ENCODE assay signal across 18 cellular contexts in the genomic region with DNA sequence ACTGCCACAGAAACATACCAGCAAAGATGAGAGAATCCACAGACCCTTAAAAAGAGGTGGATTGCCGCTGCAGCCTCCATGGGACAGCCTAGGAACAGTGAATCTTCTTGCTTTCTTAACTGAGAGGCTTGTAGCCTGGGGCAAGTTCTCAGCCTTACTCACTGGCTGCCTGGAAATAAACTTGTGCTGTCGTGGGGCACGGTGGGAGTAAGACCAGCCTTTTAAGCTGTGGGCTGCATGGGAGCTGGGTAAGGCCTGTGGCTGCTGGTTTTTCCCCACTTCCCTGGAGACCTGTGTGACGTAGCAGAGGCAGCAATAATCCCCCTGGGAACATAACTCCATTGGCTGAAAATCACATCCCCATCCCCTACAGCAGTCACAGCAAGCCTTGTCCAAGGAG. TPM values are rescaled to one million over a fixed set of nuclear protein-coding genes. Genes with fewer than 3 reads are reported as not detected.
DNase-seq lines count a peak whose midpoint lies in the region; ATAC-seq and TF ChIP-seq lines count a peak whose summit lies in the region.
"Had no signal": no experiment of that assay in that cellular context is flagged by ENCODE, and none has a peak within 500 bp of the region (broad histone marks: within the 10 kb centered on the region; RNA-seq: fewer than 3 reads in every experiment).

No MANE protein-coding gene starts in this region.

- H4K20me1 ChIP-seq in BLaER1 = no peaks in the 10 kb centered on the region

- H3K9ac ChIP-seq in BLaER1 = no peak overlapping the region
- H3K9ac ChIP-seq: KMS-11, SK-N-SH had no signal

- peaks cover 20% of the 10 kb centered on the region for H3K9me3 ChIP-seq in BLaER1
- H3K9me3 ChIP-seq: SK-N-SH had no signal

- TF ChIP-seq CTCF in GM12865 (IDR thresholded peaks at IDR 0.05; ENCODE audit: insufficient read depth, low read depth, low read length, missing control alignments) = no peak

- H3K27me3 Mint-ChIP-seq in immature natural killer cell (ENCODE audit: low read depth in 3 of 3) = peaks cover 0 to 4% (median 3%) of the 10 kb centered on the region in 3 donors
- H3K27me3 Mint-ChIP-seq: CD4-positive, CD25-positive, alpha-beta regulatory T cell had no signal

- H3K27ac Mint-ChIP-seq in immature natural killer cell = peak overlapping the region; percentile 17 to 96 (median 92)
- H3K27ac Mint-ChIP-seq: HFFc6; T-helper 1 cell treated with Interleukin-12 subunit alpha and Interleukin-12 subunit beta and Interleukin-4 antibody, amounts not matched to agents 30 μg/mL and 1 μg/mL, for 36 hours had no signal

- peaks cover 14% of the 10 kb centered on the region for H3K4me1 ChIP-seq in BLaER1

- H3K4me1 Mint-ChIP-seq in immature natural killer cell = peaks cover 76 to 86% of the 10 kb centered on the region in 2 donors

- peaks cover 24 to 40% (median 28%) of the 10 kb centered on the region in 3 donors for H3K36me3 Mint-ChIP-seq in immature natural killer cell

- H3K27ac ChIP-seq in BLaER1 = no peak overlapping the region
- H3K27ac ChIP-seq: KMS-11 had no signal

- ATAC-seq in SK-N-SH treated with all-trans-retinoic acid at 6 μM for 48 hours (no peak), HG03280 (IDR thresholded peaks at IDR 0.05; ENCODE audit: unreplicated experiment) (no peak)

- DNase-seq in GM12865 (ENCODE audit: low read depth) (peak; percentile 53), SK-N-DZ (ENCODE audit: low spot score) (peak; percentile 11), immature natural killer cell (no peak), DMS 273 treated with DMSO at 0.1 percent for 48 hours (lab: John Stamatoyannopoulos, UW) (no peak), NCI-H146 (lab: John Stamatoyannopoulos, UW) (no peak)
- DNase-seq: CD4-positive, CD25-positive, alpha-beta regulatory T cell; DMS79 treated with DMSO at 0.1 percent for 48 hours; GOT3; HFFc6; NCI-H345; NCI-H526 treated with DMSO at 0.1 percent for 48 hours; NK-92 treated with Interleukin-12 subunit alpha and Interleukin-12 subunit beta, amount 100 ng/mL, for 24 hours; SK-N-SH had no signal

- peaks cover 0 to 12% (median 9%) of the 10 kb centered on the region in 6 donors for H3K9me3 Mint-ChIP-seq in immature natural killer cell
- H3K9me3 Mint-ChIP-seq: HFFc6 had no signal

- H3K4me3 ChIP-seq in BLaER1 = no peak overlapping the region
- no peak overlapping the region for H3K4me3 ChIP-seq in GM12865 (ENCODE audit: low read depth, low read length)

- no peaks in the 10 kb centered on the region for H3K36me3 ChIP-seq in BLaER1

- H3K4me2 ChIP-seq in BLaER1 = peak overlapping the region; percentile 50
- H3K4me2 ChIP-seq: KMS-11, SK-N-SH had no signal

- peak overlapping the region; percentile 19 to 84 (median 54) for H3K4me3 Mint-ChIP-seq in immature natural killer cell
- H3K4me3 Mint-ChIP-seq: CD4-positive, CD25-positive, alpha-beta regulatory T cell; HFFc6; T-helper 1 cell treated with Interleukin-12 subunit alpha and Interleukin-12 subunit beta and Interleukin-4 antibody, amounts not matched to agents 30 μg/mL and 1 μg/mL, for 36 hours had no signal

- H3K27me3 ChIP-seq in BLaER1 = no peaks in the 10 kb centered on the region

TF ChIP-seq in SK-N-SH treated with all-trans-retinoic acid at 6 μM for 48 hours, 23 proteins besides CTCF, POLR2A, EP300 and RAD21 (continues in another document):
- TF ChIP-seq ARNTL (CRISPR knock-in tag; IDR thresholded peaks at IDR 0.05; ENCODE audit: borderline replicate concordance, low read depth) (no peak), BACH2 (CRISPR knock-in tag; IDR thresholded peaks at IDR 0.05; ENCODE audit: borderline replicate concordance) (no peak), ZFP30 (CRISPR knock-in tag; IDR thresholded peaks at IDR 0.05) (no peak), CSRNP3 (CRISPR knock-in tag; IDR thresholded peaks at IDR 0.05) (no peak), ZC3H10 (CRISPR knock-in tag; IDR thresholded peaks at IDR 0.05) (no peak), CREB5 (CRISPR knock-in tag; IDR thresholded peaks at IDR 0.05; ENCODE audit: low read depth) (no peak), ZNF70 (CRISPR knock-in tag; IDR thresholded peaks at IDR 0.05) (no peak), CSDC2 (CRISPR knock-in tag; IDR thresholded peaks at IDR 0.05) (no peak), TSHZ2 (CRISPR knock-in tag; IDR thresholded peaks at IDR 0.05) (no peak), TOX (CRISPR knock-in tag; IDR thresholded peaks at IDR 0.05; ENCODE audit: borderline replicate concordance) (no peak), PPARA (CRISPR knock-in tag; IDR thresholded peaks at IDR 0.05; ENCODE audit: borderline replicate concordance) (no peak), ISL1 (CRISPR knock-in tag; IDR thresholded peaks at IDR 0.05) (no peak), TCF4 (CRISPR knock-in tag; IDR thresholded peaks at IDR 0.05; ENCODE audit: borderline replicate concordance) (no peak), GLIS3 (CRISPR knock-in tag; IDR thresholded peaks at IDR 0.05) (no peak), RARB (CRISPR knock-in tag; IDR thresholded peaks at IDR 0.05) (no peak), OSR1 (CRISPR knock-in tag; IDR thresholded peaks at IDR 0.05) (no peak), ZNF8 (CRISPR knock-in tag; IDR thresholded peaks at IDR 0.05) (no peak)
- TF ChIP-seq, protein P1, sequence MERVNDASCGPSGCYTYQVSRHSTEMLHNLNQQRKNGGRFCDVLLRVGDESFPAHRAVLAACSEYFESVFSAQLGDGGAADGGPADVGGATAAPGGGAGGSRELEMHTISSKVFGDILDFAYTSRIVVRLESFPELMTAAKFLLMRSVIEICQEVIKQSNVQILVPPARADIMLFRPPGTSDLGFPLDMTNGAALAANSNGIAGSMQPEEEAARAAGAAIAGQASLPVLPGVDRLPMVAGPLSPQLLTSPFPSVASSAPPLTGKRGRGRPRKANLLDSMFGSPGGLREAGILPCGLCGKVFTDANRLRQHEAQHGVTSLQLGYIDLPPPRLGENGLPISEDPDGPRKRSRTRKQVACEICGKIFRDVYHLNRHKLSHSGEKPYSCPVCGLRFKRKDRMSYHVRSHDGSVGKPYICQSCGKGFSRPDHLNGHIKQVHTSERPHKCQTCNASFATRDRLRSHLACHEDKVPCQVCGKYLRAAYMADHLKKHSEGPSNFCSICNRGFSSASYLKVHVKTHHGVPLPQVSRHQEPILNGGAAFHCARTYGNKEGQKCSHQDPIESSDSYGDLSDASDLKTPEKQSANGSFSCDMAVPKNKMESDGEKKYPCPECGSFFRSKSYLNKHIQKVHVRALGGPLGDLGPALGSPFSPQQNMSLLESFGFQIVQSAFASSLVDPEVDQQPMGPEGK (CRISPR knock-in tag; IDR thresholded peaks at IDR 0.05; ENCODE audit: borderline replicate concordance) = no peak

RNA-seq across cellular contexts. Expression of gene CD2, which starts 30.8 kb away (rescaled TPM):
- polyA plus RNA-seq in SK-N-DZ (2014; cell fraction: cytosol; rRNA removed) = not detected in 2 replicates
- polyA plus RNA-seq in SK-N-DZ (2014; cell fraction: nucleus; rRNA removed) = not detected in 2 replicates
- polyA plus RNA-seq in immature natural killer cell = 100 to 1,000 TPM; 246 to 341 (median 325) TPM
- polyA plus RNA-seq: SK-N-SH had no signal

Comparison
In these comparisons a context has a peak if more than half of its experiments do, and no peak if none do; other contexts are left out.
1. DNase-seq: peak in GM12865 (single experiment) and SK-N-DZ (single experiment); none in immature natural killer cell (0 of 3), DMS 273 treated with DMSO at 0.1 percent for 48 hours (single experiment) and NCI-H146 (single experiment).